8 cellular contexts compared by ENCODE assay signal in genomic region chr1:12453400-12454343, GRCh38.
DNase-seq lines count a peak whose midpoint lies in the region; ATAC-seq lines count a peak whose summit lies in the region.

No MANE protein-coding gene starts in this region.

- H3K27me3 Mint-ChIP-seq in activated naive CD8-positive, alpha-beta T cell: no peaks in the 10 kb centered on the region
- no peaks in the 10 kb centered on the region for H3K27me3 Mint-ChIP-seq in stimulated activated memory B cell treated with anti-CD40 and anti-IgM and Interleukin-4, amounts not matched to agents 10 μg/mL and 1 μg/mL and 100 μg/mL, for 72 hours

- peaks cover 95% of the 10 kb centered on the region for H3K4me1 Mint-ChIP-seq in activated naive CD8-positive, alpha-beta T cell (ENCODE audit: low read depth)
- peaks cover 32% of the 10 kb centered on the region for H3K4me1 Mint-ChIP-seq in stimulated activated memory B cell treated with anti-CD40 and anti-IgM and Interleukin-4, amounts not matched to agents 10 μg/mL and 1 μg/mL and 100 μg/mL, for 72 hours

- peak overlapping the region; percentile 64 for H3K4me3 Mint-ChIP-seq in activated naive CD8-positive, alpha-beta T cell
- H3K4me3 Mint-ChIP-seq in stimulated activated memory B cell treated with anti-CD40 and anti-IgM and Interleukin-4, amounts not matched to agents 10 μg/mL and 1 μg/mL and 100 μg/mL, for 72 hours: no peak overlapping the region

- peaks cover 33% of the 10 kb centered on the region for H3K36me3 Mint-ChIP-seq in activated naive CD8-positive, alpha-beta T cell
- peaks cover 47% of the 10 kb centered on the region for H3K36me3 Mint-ChIP-seq in stimulated activated memory B cell treated with anti-CD40 and anti-IgM and Interleukin-4, amounts not matched to agents 10 μg/mL and 1 μg/mL and 100 μg/mL, for 72 hours

- H3K9me3 Mint-ChIP-seq in activated naive CD8-positive, alpha-beta T cell (ENCODE audit: low read depth): no peaks in the 10 kb centered on the region
- H3K9me3 Mint-ChIP-seq in stimulated activated memory B cell treated with anti-CD40 and anti-IgM and Interleukin-4, amounts not matched to agents 10 μg/mL and 1 μg/mL and 100 μg/mL, for 72 hours: no peaks in the 10 kb centered on the region

- peak overlapping the region; percentile 99 for H3K27ac Mint-ChIP-seq in activated naive CD8-positive, alpha-beta T cell
- peak overlapping the region; percentile 53 for H3K27ac Mint-ChIP-seq in stimulated activated memory B cell treated with anti-CD40 and anti-IgM and Interleukin-4, amounts not matched to agents 10 μg/mL and 1 μg/mL and 100 μg/mL, for 72 hours

- no peak for ATAC-seq in stimulated activated memory B cell treated with anti-CD40 and anti-IgM and Interleukin-4, amounts not matched to agents 10 μg/mL and 1 μg/mL and 100 μg/mL, for 72 hours
- ATAC-seq in HG03280 (IDR thresholded peaks at IDR 0.05; ENCODE audit: unreplicated experiment) (no peak), GM21529 (IDR thresholded peaks at IDR 0.05; ENCODE audit: unreplicated experiment) (no peak)

- peak; percentile 29 for DNase-seq in NCI-H69 (lab: John Stamatoyannopoulos, UW)
- peak; percentile 22 for DNase-seq in kidney tubule cell (ENCODE audit: low spot score)
- DNase-seq in SKM-1 (lab: John Stamatoyannopoulos, UW; ENCODE audit: unreplicated experiment): no peak
- no peak for DNase-seq in NCI-H2107 treated with DMSO at 0.1 percent for 48 hours (lab: John Stamatoyannopoulos, UW; ENCODE audit: unreplicated experiment)

Comparison
In these comparisons a context has a peak if more than half of its experiments do, and no peak if none do; other contexts are left out.
1. DNase-seq: peak in NCI-H69 (single experiment) and kidney tubule cell (single experiment); none in SKM-1 (single experiment) and NCI-H2107 treated with DMSO at 0.1 percent for 48 hours (single experiment).